Comparison of ENCODE assay signal across 9 cellular contexts in genomic region chrX:155611302-155611701, GRCh38. TPM values are rescaled to one million over a fixed set of nuclear protein-coding genes. Genes with fewer than 3 reads are reported as not detected.
DNase-seq lines count a peak whose midpoint lies in the region; ATAC-seq, FAIRE-seq and TF ChIP-seq lines count a peak whose summit lies in the region.
"Had no signal": no experiment of that assay in that cellular context is flagged by ENCODE, and none has a peak within 500 bp of the region (broad histone marks: within the 10 kb centered on the region; RNA-seq: fewer than 3 reads in every experiment).

No MANE protein-coding gene starts in this region.

- WGBS in spleen, 5 donors: 18 to 37% (median 21%) methylated on average over 2 of the region's 2 CpGs
- 26 to 33% (median 27%) methylated on average over 2 of the region's 2 CpGs for WGBS in small intestine, 3 donors

- H3K4me3 ChIP-seq in SU-DHL-6 (ENCODE audit: insufficient read depth, low read length, poor library complexity, severe bottlenecking): peak overlapping the region; percentile 80
- peak overlapping the region in 5 of 8 donors; percentile 54 to 74 (median 58) for H3K4me3 ChIP-seq in spleen
- no peak overlapping the region for H3K4me3 ChIP-seq in small intestine (ENCODE audit: low read depth in 1 of 2, low read length in 2 of 2)

- no peaks in the 10 kb centered on the region for H4K20me1 ChIP-seq in SU-DHL-6 (ENCODE audit: low read depth, low read length)

- no peak overlapping the region for H2AFZ ChIP-seq in SU-DHL-6 (ENCODE audit: low read depth, low read length, severe bottlenecking)

- H3K9me3 ChIP-seq in SU-DHL-6 (ENCODE audit: insufficient read depth, low read length) (no peaks in the 10 kb centered on the region), spleen (peaks cover 0 to 15% (median 1%) of the 10 kb centered on the region in 8 donors), small intestine (ENCODE audit: control insufficient read depth, low read depth) (no peaks in the 10 kb centered on the region)

- peak overlapping the region; percentile 85 for H3K4me2 ChIP-seq in SU-DHL-6 (ENCODE audit: low read depth, low read length, poor library complexity, severe bottlenecking)

- no peaks in the 10 kb centered on the region for H3K9me2 ChIP-seq in SU-DHL-6 (replicated peaks; ENCODE audit: insufficient read depth, low read length)

- ATAC-seq in GM21381 (IDR thresholded peaks at IDR 0.05; ENCODE audit: unreplicated experiment): no peak

- peaks cover 7% of the 10 kb centered on the region for H3K4me1 Mint-ChIP-seq in T-helper 2 cell treated with Interferon-gamma antibody and Interleukin-4, amounts not matched to agents 5 μg/mL and 100 μg/mL, for 36 hours (ENCODE audit: low read depth)
- H3K4me1 Mint-ChIP-seq in glutamatergic neuron (ENCODE audit: low read depth, unreplicated experiment): no peaks in the 10 kb centered on the region

- FAIRE-seq in small intestine (lab: Jason Lieb, UNC): no peak

- H3K27ac ChIP-seq in SU-DHL-6 (ENCODE audit: low read depth, low read length) (0 out of 2 replicates have a peak overlapping the region, but pooled peaks have one; percentile 49), spleen (peak overlapping the region in 7 of 8 donors; percentile 87 to 96 (median 94)), small intestine (ENCODE audit: low read depth in 1 of 2, low read length in 1 of 2) (peak overlapping the region in 1 of 2 donors; percentile 20)

- H3K9ac ChIP-seq in SU-DHL-6 (ENCODE audit: low read length): peak overlapping the region; percentile 82

- no peak for DNase-seq in T-helper 2 cell treated with Interferon-gamma antibody and Interleukin-4, amounts not matched to agents 5 μg/mL and 100 μg/mL, for 36 hours (ENCODE audit: low spot score)
- no peak for DNase-seq in T-helper 2 cell
- DNase-seq in glutamatergic neuron: no peak
- no peak for DNase-seq in spleen
- no peak for DNase-seq in occipital lobe (lab: John Stamatoyannopoulos, UW)
- DNase-seq in small intestine: no peak
- DNase-seq: NCI-H69 had no signal

- TF ChIP-seq CTCF in SU-DHL-6 (IDR thresholded peaks at IDR 0.05; ENCODE audit: insufficient read depth, low read length, poor library complexity, severe bottlenecking) (no peak), glutamatergic neuron (IDR thresholded peaks at IDR 0.05; ENCODE audit: partially characterized antibody, unreplicated experiment) (no peak), spleen (IDR thresholded peaks at IDR 0.05 in 8 of 11, conservative IDR thresholded peaks at IDR 0.05 in 3 of 11) (no peak)

- intact Hi-C loops in spleen (cut with DNase I; ENCODE audit: low total_unique reads): no loop called here

- no peaks in the 10 kb centered on the region for H3F3A ChIP-seq in SU-DHL-6 (ENCODE audit: insufficient read depth)

- no peaks in the 10 kb centered on the region for H3K36me3 ChIP-seq in SU-DHL-6 (ENCODE audit: low read length)
- no peaks in the 10 kb centered on the region for H3K36me3 ChIP-seq in spleen
- H3K36me3 ChIP-seq in small intestine (ENCODE audit: control insufficient read depth in 2 of 2, insufficient read depth in 2 of 2, low read length in 2 of 2): no peaks in the 10 kb centered on the region

- H3K36me3 Mint-ChIP-seq in T-helper 2 cell treated with Interferon-gamma antibody and Interleukin-4, amounts not matched to agents 5 μg/mL and 100 μg/mL, for 36 hours (ENCODE audit: low read depth): peaks cover 17% of the 10 kb centered on the region
- H3K36me3 Mint-ChIP-seq in glutamatergic neuron (ENCODE audit: unreplicated experiment): peaks cover 5% of the 10 kb centered on the region

- H3K4me1 ChIP-seq in spleen (peaks cover 0 to 27% (median 6%) of the 10 kb centered on the region in 6 donors), small intestine (ENCODE audit: control insufficient read depth in 2 of 2, insufficient read depth in 1 of 2, low read depth in 1 of 2, low read length in 1 of 2) (no peaks in the 10 kb centered on the region)

- no peaks in the 10 kb centered on the region for H3K27me3 Mint-ChIP-seq in T-helper 2 cell treated with Interferon-gamma antibody and Interleukin-4, amounts not matched to agents 5 μg/mL and 100 μg/mL, for 36 hours (ENCODE audit: low read depth)
- H3K27me3 Mint-ChIP-seq in glutamatergic neuron (ENCODE audit: unreplicated experiment): peaks cover 1% of the 10 kb centered on the region

- no peak overlapping the region for H3K27ac Mint-ChIP-seq in T-helper 2 cell treated with Interferon-gamma antibody and Interleukin-4, amounts not matched to agents 5 μg/mL and 100 μg/mL, for 36 hours
- H3K27ac Mint-ChIP-seq in glutamatergic neuron (ENCODE audit: unreplicated experiment): no peak overlapping the region

- H3K9me3 Mint-ChIP-seq in T-helper 2 cell treated with Interferon-gamma antibody and Interleukin-4, amounts not matched to agents 5 μg/mL and 100 μg/mL, for 36 hours: peaks cover 13% of the 10 kb centered on the region
- no peaks in the 10 kb centered on the region for H3K9me3 Mint-ChIP-seq in glutamatergic neuron (ENCODE audit: unreplicated experiment)

- H3K27me3 ChIP-seq in SU-DHL-6 (ENCODE audit: low read length): no peaks in the 10 kb centered on the region
- H3K27me3 ChIP-seq in spleen (replicated peaks in 1 of 7): no peaks in the 10 kb centered on the region
- no peaks in the 10 kb centered on the region for H3K27me3 ChIP-seq in small intestine (ENCODE audit: control insufficient read depth in 2 of 2, insufficient read depth in 2 of 2, low read length in 2 of 2)

- peak overlapping the region; percentile 91 for H3K4me3 Mint-ChIP-seq in T-helper 2 cell treated with Interferon-gamma antibody and Interleukin-4, amounts not matched to agents 5 μg/mL and 100 μg/mL, for 36 hours
- H3K4me3 Mint-ChIP-seq in glutamatergic neuron (ENCODE audit: unreplicated experiment): peak overlapping the region; percentile 87

- no peak for TF ChIP-seq POLR2A in spleen (IDR thresholded peaks at IDR 0.05)

- 0 out of 2 replicates have a peak, but pooled peaks cover 9% of the 10 kb centered on the region for H3K79me2 ChIP-seq in SU-DHL-6 (ENCODE audit: insufficient read depth, low read length)

RNA-seq across cellular contexts. Expression of gene SPRY3, which starts 1.1 kb away (rescaled TPM):
- 1.6 TPM for total RNA-seq in glutamatergic neuron (ENCODE audit: unreplicated experiment)
- total RNA-seq in spleen: 1 to 10 TPM; 1.2 to 3.5 (median 2.9) TPM
- under 1 TPM; 0.17 to 0.39 (median 0.35) TPM for polyA plus RNA-seq in spleen
- total RNA-seq in occipital lobe: 2.7 TPM
- polyA plus RNA-seq in small intestine: under 1 TPM; under 0.01 to 0.42 (median 0.22) TPM

RNA-seq across cellular contexts. Expression of gene TMLHE, which starts 1.4 kb away (rescaled TPM):
- total RNA-seq in glutamatergic neuron (ENCODE audit: unreplicated experiment): 26.1 TPM
- total RNA-seq in spleen: 10 to 100 TPM; 18.9 to 44.8 (median 29.4) TPM
- polyA plus RNA-seq in spleen: 1 to 10 TPM; 5.4 to 7.8 (median 7.0) TPM
- 25.9 TPM for total RNA-seq in occipital lobe
- 10 to 100 TPM in 1 of 3 donors, 1 to 10 TPM in 2; 9.2 to 10.8 (median 9.6) TPM for polyA plus RNA-seq in small intestine

Comparison
In these comparisons a context has a peak if more than half of its experiments do, and no peak if none do; other contexts are left out.
1. H3K4me3 ChIP-seq: peak in SU-DHL-6 (single experiment) and spleen (5 of 8); none in small intestine (0 of 2).